In the genomic region with DNA sequence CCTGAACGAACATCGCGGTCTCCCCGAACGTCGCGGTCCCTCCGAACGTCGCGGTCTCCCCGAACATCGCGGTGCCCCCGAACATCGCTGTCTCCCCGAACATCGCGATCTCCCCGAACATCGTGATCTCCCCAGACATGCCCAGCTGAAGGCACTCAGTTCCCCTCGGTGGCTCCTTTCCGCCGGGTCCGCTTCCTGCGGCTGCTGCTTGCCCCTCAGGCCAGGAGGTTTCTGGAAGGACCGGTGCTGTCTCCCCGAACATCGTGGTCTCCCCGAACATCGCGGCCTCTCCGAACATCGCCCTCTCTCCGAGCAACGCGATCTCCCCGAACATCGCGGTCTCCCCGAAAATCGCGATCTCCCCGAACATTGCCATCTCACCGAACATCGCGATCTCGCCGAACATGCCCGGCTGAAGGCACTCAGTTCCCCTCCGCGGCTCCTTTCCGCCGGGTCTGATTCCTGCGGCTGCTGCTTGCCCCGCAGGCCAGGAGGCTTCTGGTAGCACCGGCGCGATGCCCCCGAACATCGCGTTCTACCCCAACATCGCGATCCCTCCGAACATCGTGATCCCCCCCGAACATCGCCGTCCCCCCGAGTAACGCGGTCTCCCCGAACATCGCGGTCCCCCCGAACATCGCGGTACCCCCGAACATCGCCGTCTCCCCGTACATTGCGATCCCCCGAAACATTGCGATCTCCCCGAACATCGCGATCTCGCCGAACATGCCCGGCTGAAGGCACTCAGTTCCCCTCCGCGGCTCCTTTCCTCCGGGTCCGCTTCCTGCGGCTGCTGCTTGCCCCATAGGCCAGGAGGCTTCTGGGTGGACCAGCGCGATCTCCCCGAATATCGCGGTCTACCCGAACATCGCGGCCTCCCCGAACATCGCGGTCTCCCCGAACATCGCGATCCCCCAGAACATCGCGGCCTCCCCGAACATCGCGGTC, we compare ENCODE assay signal across 9 cellular contexts. TPM values are rescaled to one million over a fixed set of nuclear protein-coding genes. Genes with fewer than 3 reads are reported as not detected.
DNase-seq lines count a peak whose midpoint lies in the region; ATAC-seq, FAIRE-seq and TF ChIP-seq lines count a peak whose summit lies in the region.
"Had no signal": no experiment of that assay in that cellular context is flagged by ENCODE, and none has a peak within 500 bp of the region (broad histone marks: within the 10 kb centered on the region; RNA-seq: fewer than 3 reads in every experiment).

No MANE protein-coding gene starts in this region.

- no peak for TF ChIP-seq CTCF in K562 (IDR thresholded peaks at IDR 0.05 in 2 of 3, conservative IDR thresholded peaks at IDR 0.05 in 1 of 3; ENCODE audit: insufficient read depth in 2 of 3, low read depth in 1 of 3, low read length in 3 of 3)
- TF ChIP-seq CTCF in thoracic aorta (IDR thresholded peaks at IDR 0.05) = no peak

- no peaks in the 10 kb centered on the region for H4K20me1 ChIP-seq in K562 (replicated peaks; ENCODE audit: control insufficient read depth, insufficient read depth, low read length)

- no peak for TF ChIP-seq RAD21 in K562 (CRISPR knock-in tag; conservative IDR thresholded peaks at IDR 0.05 in 1 of 2, IDR thresholded peaks at IDR 0.05 in 1 of 2)

- CTCF ChIA-PET in K562 (lab: Yijun Ruan, JAX; ENCODE audit: low intra/inter-chr PET ratio) = no interaction called here

- H3K36me3 ChIP-seq in CD4-positive, CD25-positive, alpha-beta regulatory T cell (ENCODE audit: control insufficient read depth, insufficient read depth, low read length) = no peaks in the 10 kb centered on the region
- no peaks in the 10 kb centered on the region for H3K36me3 ChIP-seq in MG63
- H3K36me3 ChIP-seq in K562 (ENCODE audit: control insufficient read depth, insufficient read depth, low read length) = no peaks in the 10 kb centered on the region
- no peaks in the 10 kb centered on the region for H3K36me3 ChIP-seq in thoracic aorta

- peak in 1 of 3 donors; percentile 22 for DNase-seq in CD4-positive, CD25-positive, alpha-beta regulatory T cell
- DNase-seq in MG63 (no peak), K562 (ENCODE audit: extremely low read depth in 1 of 4, low spot score in 3 of 4) (no peak), left kidney (ENCODE audit: low read depth, low spot score) (peak; percentile 54), thoracic aorta (ENCODE audit: low spot score) (no peak), mucosa of gallbladder (ENCODE audit: low spot score) (no peak), pons (ENCODE audit: low spot score) (no peak), NCI-H1694 treated with DMSO at 0.1 percent for 48 hours (lab: John Stamatoyannopoulos, UW) (no peak)

- peaks cover 5 to 32% (median 12%) of the 10 kb centered on the region in 4 donors for H3K4me1 Mint-ChIP-seq in CD4-positive, CD25-positive, alpha-beta regulatory T cell

- in situ Hi-C loops in K562 (cut with MboI) = no loop called here

- H3K9me1 ChIP-seq in K562 (ENCODE audit: control insufficient read depth, insufficient read depth, low read length) = no peaks in the 10 kb centered on the region

- peaks cover 29% of the 10 kb centered on the region for H3K4me1 ChIP-seq in CD4-positive, CD25-positive, alpha-beta regulatory T cell (ENCODE audit: control insufficient read depth, insufficient read depth, low read length, poor library complexity, severe bottlenecking)
- H3K4me1 ChIP-seq in K562 (replicated peaks in 1 of 2; ENCODE audit: control insufficient read depth in 2 of 2, insufficient read depth in 2 of 2, low read length in 2 of 2) (peaks cover 9 to 21% of the 10 kb centered on the region in 2 experiments; a peak in 4 of 5 replicates), thoracic aorta (ENCODE audit: control insufficient read depth in 1 of 2, low read depth in 2 of 2) (peaks cover 13 to 25% of the 10 kb centered on the region in 2 donors)

- H3K27ac ChIP-seq in CD4-positive, CD25-positive, alpha-beta regulatory T cell (ENCODE audit: insufficient read depth, low read length, poor library complexity, severe bottlenecking) = no peak overlapping the region
- H3K27ac ChIP-seq in K562 (ENCODE audit: extremely low read depth, low read depth, low read length) = peak overlapping the region; percentile 79; the same call in 2 of the 3 replicates
- no peak overlapping the region for H3K27ac ChIP-seq in thoracic aorta

- H3K4me2 ChIP-seq in K562 (ENCODE audit: insufficient read depth, low read length) = peak overlapping the region; percentile 87

- peak overlapping the region; percentile 62 for H3K4me3 ChIP-seq in CD4-positive, CD25-positive, alpha-beta regulatory T cell (ENCODE audit: low read depth, low read length)
- H3K4me3 ChIP-seq in MG63 = peak overlapping the region; percentile 50
- H3K4me3 ChIP-seq in K562 = peak overlapping the region; percentile 46
- H3K4me3 ChIP-seq in thoracic aorta = peak overlapping the region; percentile 66

- peaks cover 0 to 4% (median 0%) of the 10 kb centered on the region in 7 donors for H3K9me3 Mint-ChIP-seq in CD4-positive, CD25-positive, alpha-beta regulatory T cell

- H3K9ac ChIP-seq in K562 (ENCODE audit: insufficient read depth in 1 of 2, low read depth in 2 of 2, low read length in 2 of 2) = peak overlapping the region; percentile 75 to 87

- no peaks in the 10 kb centered on the region for H3K9me3 ChIP-seq in CD4-positive, CD25-positive, alpha-beta regulatory T cell (ENCODE audit: control insufficient read depth in 2 of 2, low read length in 2 of 2)
- H3K9me3 ChIP-seq in MG63 (no peaks in the 10 kb centered on the region), K562 (replicated peaks; ENCODE audit: control insufficient read depth, insufficient read depth, low read depth, low read length) (peaks cover 10% of the 10 kb centered on the region), thoracic aorta (no peaks in the 10 kb centered on the region)

- peaks cover 83% of the 10 kb centered on the region for H3K27me3 Mint-ChIP-seq in CD4-positive, CD25-positive, alpha-beta regulatory T cell

- H3K36me3 Mint-ChIP-seq in CD4-positive, CD25-positive, alpha-beta regulatory T cell = no peaks in the 10 kb centered on the region

- peak overlapping the region; percentile 89 to 96 (median 92) for H3K4me3 Mint-ChIP-seq in CD4-positive, CD25-positive, alpha-beta regulatory T cell

- no peak for TF ChIP-seq EP300 in K562 (IDR thresholded peaks at IDR 0.05; ENCODE audit: low read length)

- peak overlapping the region in 2 of 3 donors; percentile 79 to 95 for H3K27ac Mint-ChIP-seq in CD4-positive, CD25-positive, alpha-beta regulatory T cell

- POLR2A ChIA-PET in K562 (lab: Yijun Ruan, JAX) = interaction anchor here (0.8 to 1.0 kb wide), 2 partner anchors 14 to 55 kb away, joined by 5 read pairs; no protein-coding TSS in a partner anchor

- FAIRE-seq in K562 (lab: Jason Lieb, UNC) = no peak
- FAIRE-seq: islet of Langerhans had no signal

- BruUV-seq in K562 (replicated peaks; lab: Mats Ljungman, UMichigan) = TSS peak; percentile 55

- peak overlapping the region; percentile 99 for H2AFZ ChIP-seq in K562 (ENCODE audit: low read depth, low read length)

- no peak for ATAC-seq in CD4-positive, CD25-positive, alpha-beta regulatory T cell (ENCODE audit: low read depth in 2 of 2)
- no peak for ATAC-seq in K562
- ATAC-seq in thoracic aorta (ENCODE audit: insufficient number of reproducible peaks, low FRiP score, low read depth) = no peak

- no peak for TF ChIP-seq POLR2A in K562 (conservative IDR thresholded peaks at IDR 0.05)

- WGBS in K562 (ENCODE audit: insufficient coverage, low coverage, missing lambda C conversion rate) = 93% methylated on average over 59 of the region's 115 CpGs

- no peaks in the 10 kb centered on the region for H3K79me2 ChIP-seq in K562 (ENCODE audit: control insufficient read depth, insufficient read depth, low read length)

- peaks cover 10% of the 10 kb centered on the region for H3K27me3 ChIP-seq in CD4-positive, CD25-positive, alpha-beta regulatory T cell (ENCODE audit: control insufficient read depth, insufficient read depth, low read length)
- no peaks in the 10 kb centered on the region for H3K27me3 ChIP-seq in MG63
- H3K27me3 ChIP-seq in K562 (ENCODE audit: control insufficient read depth in 2 of 2, insufficient read depth in 2 of 2, low read length in 2 of 2) = no peaks in the 10 kb centered on the region; a peak in 1 of 5 replicates
- peaks cover 38% of the 10 kb centered on the region for H3K27me3 ChIP-seq in thoracic aorta (replicated peaks; ENCODE audit: insufficient read depth)

- intact Hi-C loops in K562 (cut with micrococcal nuclease) = no loop called here

RNA-seq across cellular contexts. Expression of gene ULBP1, which starts 0.8 kb away (rescaled TPM):
- 0.64 TPM for total RNA-seq in CD4-positive, CD25-positive, alpha-beta regulatory T cell
- polyA plus RNA-seq in CD4-positive, CD25-positive, alpha-beta regulatory T cell = not detected
- total RNA-seq in MG63 (2014; rRNA removed; shearing (Covaris generic); ENCODE audit: low replicate concordance) = 1.5 and 2.5 TPM in 2 replicates
- total RNA-seq in K562 (2011; cell fraction: chromatin; rRNA removed; ENCODE audit: low replicate concordance) = 2.2 and 5.9 TPM in 2 replicates
- 1.8 and 2.1 TPM in 2 replicates for total RNA-seq in K562 (2011; cell fraction: nucleolus; rRNA removed)
- total RNA-seq in K562 (2011; cell fraction: nucleoplasm; rRNA removed) = 2.8 and 3.3 TPM in 2 replicates
- total RNA-seq in K562 (2014; rRNA removed) (1.5 and 1.8 TPM in 2 replicates), K562 (2014; rRNA removed; fragmentation: Illumina TruSeq; extraction: Trizol) (2.5 and 3.4 TPM in 2 replicates), K562 (2015; rRNA removed; fragmentation: Illumina TruSeq; extraction: Trizol) (0.26 and 0.33 TPM in 2 replicates), K562 (2021) (2.7 and 3.5 TPM in 2 replicates), thoracic aorta (under 1 TPM in 1 of 2 donors, not detected in 1; 0.14 TPM), mucosa of gallbladder (0.09 TPM)
- polyA plus RNA-seq in K562 (2011; rRNA removed) (1.1 and 1.3 TPM in 2 replicates), K562 (2014; fragmentation: Illumina TruSeq; extraction: Trizol) (4.9 and 6.0 TPM in 2 replicates), K562 (2014; fragmentation: Nextera tagmentation; extraction: Ambion mirVana) (1 to 10 TPM; 1.2 to 2.5 TPM), K562 (2014; rRNA removed) (2.7 and 3.3 TPM in 2 replicates)
- 0.40 and 0.91 TPM in 2 replicates for polyA plus RNA-seq in K562 (2011; cell fraction: cytosol; rRNA removed)
- polyA plus RNA-seq in K562 (2011; cell fraction: nucleus; rRNA removed) = 1.0 and 1.5 TPM in 2 replicates
- polyA plus RNA-seq in K562 (2012) = 1.3 and 14.7 TPM in 2 replicates
- polyA minus RNA-seq in K562 (2011; rRNA and poly(A)+ RNA removed) = 0.67 and 0.99 TPM in 2 replicates
- 0.38 TPM in 1 of 2 replicates, not detected in the other for polyA minus RNA-seq in K562 (2011; cell fraction: cytosol; rRNA and poly(A)+ RNA removed)
- 0.81 and 1.4 TPM in 2 replicates for polyA minus RNA-seq in K562 (2011; cell fraction: nucleus; rRNA and poly(A)+ RNA removed)

RNA-seq across cellular contexts. Expression of gene ULBP2, which starts 22.7 kb away (rescaled TPM):
- 9.7 TPM for total RNA-seq in CD4-positive, CD25-positive, alpha-beta regulatory T cell
- polyA plus RNA-seq in CD4-positive, CD25-positive, alpha-beta regulatory T cell = under 1 TPM in 1 of 4 donors, not detected in 3; 0.13 TPM
- total RNA-seq in MG63 (2014; rRNA removed; shearing (Covaris generic); ENCODE audit: low replicate concordance) = 2.2 and 7.4 TPM in 2 replicates
- total RNA-seq in K562 (2011; cell fraction: chromatin; rRNA removed; ENCODE audit: low replicate concordance) = 6.3 and 10.4 TPM in 2 replicates
- 8.3 and 12.7 TPM in 2 replicates for total RNA-seq in K562 (2011; cell fraction: nucleolus; rRNA removed)
- total RNA-seq in K562 (2011; cell fraction: nucleoplasm; rRNA removed) = 13.1 and 13.4 TPM in 2 replicates
- total RNA-seq in K562 (2014; rRNA removed) = 0.50 and 0.57 TPM in 2 replicates
- total RNA-seq in K562 (2014; rRNA removed; fragmentation: Illumina TruSeq; extraction: Trizol) = 0.96 and 1.2 TPM in 2 replicates
- total RNA-seq in K562 (2015; rRNA removed; fragmentation: Illumina TruSeq; extraction: Trizol) = 0.60 and 0.83 TPM in 2 replicates
- 0.78 and 1.2 TPM in 2 replicates for total RNA-seq in K562 (2021)
- 2.7 and 5.3 TPM in 2 replicates for polyA plus RNA-seq in K562 (2011; rRNA removed)
- 2.6 and 5.2 TPM in 2 replicates for polyA plus RNA-seq in K562 (2011; cell fraction: cytosol; rRNA removed)
- polyA plus RNA-seq in K562 (2011; cell fraction: nucleus; rRNA removed) = 1.4 and 3.5 TPM in 2 replicates
- 1.2 and 4.7 TPM in 2 replicates for polyA plus RNA-seq in K562 (2012)
- polyA plus RNA-seq in K562 (2014; fragmentation: Illumina TruSeq; extraction: Trizol) = 1.8 and 2.4 TPM in 2 replicates
- 1 to 10 TPM; 3.2 to 4.1 TPM for polyA plus RNA-seq in K562 (2014; fragmentation: Nextera tagmentation; extraction: Ambion mirVana)
- polyA plus RNA-seq in K562 (2014; rRNA removed) = 1.1 TPM in 2 replicates
- 1.4 and 2.9 TPM in 2 replicates for polyA minus RNA-seq in K562 (2011; rRNA and poly(A)+ RNA removed)
- 0.86 TPM in 1 of 2 replicates, not detected in the other for polyA minus RNA-seq in K562 (2011; cell fraction: cytosol; rRNA and poly(A)+ RNA removed)
- polyA minus RNA-seq in K562 (2011; cell fraction: nucleus; rRNA and poly(A)+ RNA removed) = 0.22 and 0.27 TPM in 2 replicates
- total RNA-seq in thoracic aorta = under 1 TPM in 1 of 2 donors, not detected in 1; 0.41 TPM
- 0.14 TPM for total RNA-seq in mucosa of gallbladder

RNA-seq across cellular contexts. Expression of gene RAET1G, which starts 41.6 kb away (rescaled TPM):
- 0.76 TPM for total RNA-seq in CD4-positive, CD25-positive, alpha-beta regulatory T cell
- not detected for polyA plus RNA-seq in CD4-positive, CD25-positive, alpha-beta regulatory T cell
- total RNA-seq in MG63 (2014; rRNA removed; shearing (Covaris generic); ENCODE audit: low replicate concordance) = 3.2 TPM in 1 of 2 replicates, not detected in the other
- not detected in 2 replicates for total RNA-seq in K562 (2011; cell fraction: chromatin; rRNA removed; ENCODE audit: low replicate concordance)
- total RNA-seq in K562 (2011; cell fraction: nucleolus; rRNA removed) = not detected in 2 replicates
- total RNA-seq in K562 (2011; cell fraction: nucleoplasm; rRNA removed) = 0.61 TPM in 1 of 2 replicates, not detected in the other
- total RNA-seq in K562 (2014; rRNA removed) (not detected in 2 replicates), K562 (2014; rRNA removed; fragmentation: Illumina TruSeq; extraction: Trizol) (not detected in 2 replicates), K562 (2015; rRNA removed; fragmentation: Illumina TruSeq; extraction: Trizol) (not detected in 2 replicates), K562 (2021) (not detected in 2 replicates), thoracic aorta (not detected), mucosa of gallbladder (0.52 TPM)
- polyA plus RNA-seq in K562 (2011; rRNA removed) (0.11 TPM in 1 of 2 replicates, not detected in the other), K562 (2014; fragmentation: Illumina TruSeq; extraction: Trizol) (not detected in 2 replicates), K562 (2014; fragmentation: Nextera tagmentation; extraction: Ambion mirVana) (not detected), K562 (2014; rRNA removed) (not detected in 2 replicates)
- polyA plus RNA-seq in K562 (2011; cell fraction: cytosol; rRNA removed) = 0.13 TPM in 1 of 2 replicates, not detected in the other
- 0.16 TPM in 1 of 2 replicates, not detected in the other for polyA plus RNA-seq in K562 (2011; cell fraction: nucleus; rRNA removed)
- polyA plus RNA-seq in K562 (2012) = 0.07 TPM in 1 of 2 replicates, not detected in the other
- not detected in 2 replicates for polyA minus RNA-seq in K562 (2011; rRNA and poly(A)+ RNA removed)
- not detected in 2 replicates for polyA minus RNA-seq in K562 (2011; cell fraction: cytosol; rRNA and poly(A)+ RNA removed)
- polyA minus RNA-seq in K562 (2011; cell fraction: nucleus; rRNA and poly(A)+ RNA removed) = not detected in 2 replicates
